8 cellular contexts compared by ENCODE assay signal in the genomic region with DNA sequence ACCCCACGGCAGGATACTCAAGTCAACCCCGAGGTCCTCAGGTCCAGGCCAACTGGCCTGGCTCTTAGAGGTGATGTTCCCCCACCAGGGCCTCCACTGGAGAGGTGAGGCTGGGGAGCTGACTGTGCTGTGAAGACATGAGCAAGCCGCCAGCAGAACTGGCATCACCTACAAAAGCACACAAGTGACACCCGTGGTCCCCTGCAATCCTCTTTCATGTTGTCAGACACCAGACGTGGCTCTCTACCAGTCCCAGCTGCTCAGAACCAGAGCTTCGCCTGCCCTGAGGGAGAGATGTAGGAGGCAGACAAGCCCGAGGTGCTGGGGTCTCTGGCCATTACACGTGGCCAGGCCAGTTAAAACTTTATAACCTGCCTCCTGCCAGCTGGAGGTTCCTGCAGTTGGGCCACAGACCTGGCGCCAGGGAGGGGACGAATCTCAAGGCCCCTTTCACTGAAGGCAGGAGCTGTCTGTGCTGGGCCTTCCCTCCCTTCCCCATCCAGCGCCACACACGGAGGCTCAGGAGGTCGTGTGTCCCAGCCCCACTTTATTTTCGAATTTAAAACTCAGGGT. TPM values are rescaled to one million over a fixed set of nuclear protein-coding genes. Genes with fewer than 3 reads are reported as not detected.
A peak's percentile ranks its signal among the peaks of the same experiment; 100 is the strongest.
DNase-seq lines count a peak whose midpoint lies in the region; ATAC-seq, FAIRE-seq and TF ChIP-seq lines count a peak whose summit lies in the region.

No MANE protein-coding gene starts in this region.

- peak; percentile 2 for ATAC-seq in GM23338
- ATAC-seq in HG02642 (IDR thresholded peaks at IDR 0.05; ENCODE audit: poor library complexity, unreplicated experiment): no peak

- peak overlapping the region; percentile 75 for H3K4me2 ChIP-seq in GM23338

- H3K36me3 ChIP-seq in GM23338 (ENCODE audit: insufficient read depth) (peaks cover 25% of the 10 kb centered on the region), Peyer's patch (peaks cover 0 to 29% (median 0%) of the 10 kb centered on the region in 3 donors), endodermal cell (ENCODE audit: control insufficient read depth, insufficient read depth, low read length) (peaks cover 47% of the 10 kb centered on the region), sigmoid colon (peaks cover 0 to 43% (median 9%) of the 10 kb centered on the region in 4 donors)

- H2AFZ ChIP-seq in GM23338: no peak overlapping the region; the same call in 1 of the 2 replicates

- TF ChIP-seq POLR2A in Peyer's patch (IDR thresholded peaks at IDR 0.05) (no peak), sigmoid colon (IDR thresholded peaks at IDR 0.05) (no peak), GM12892 (IDR thresholded peaks at IDR 0.05; ENCODE audit: low read depth, low read length) (no peak)

- H3K27me3 ChIP-seq in GM23338 (ENCODE audit: insufficient read depth): no peaks in the 10 kb centered on the region
- no peaks in the 10 kb centered on the region for H3K27me3 ChIP-seq in Peyer's patch
- H3K27me3 ChIP-seq in endodermal cell (ENCODE audit: control insufficient read depth, insufficient read depth, low read length, poor library complexity, severe bottlenecking): no peaks in the 10 kb centered on the region
- no peaks in the 10 kb centered on the region for H3K27me3 ChIP-seq in sigmoid colon

- WGBS in endodermal cell (ENCODE audit: insufficient coverage in 1 of 2, insufficient read length in 1 of 2), 2 experiments: 59 to 90% methylated on average over 6 to 14 of the region's 14 CpGs
- 46 to 62% methylated on average over 14 of the region's 14 CpGs for WGBS in sigmoid colon, 2 donors

- H3K4me3 Mint-ChIP-seq in GM23338 (peak overlapping the region; percentile 69), endodermal cell (peak overlapping the region; percentile 55)

- peak overlapping the region; percentile 55 for H3K9ac ChIP-seq in endodermal cell (ENCODE audit: extremely low read depth, low read length, poor library complexity, severe bottlenecking)

- peaks cover 24% of the 10 kb centered on the region for H3K27me3 Mint-ChIP-seq in GM23338 (ENCODE audit: insufficient read depth, low read depth, poor library complexity)
- no peaks in the 10 kb centered on the region for H3K27me3 Mint-ChIP-seq in endodermal cell (ENCODE audit: insufficient read depth)

- H4K20me1 ChIP-seq in GM23338 (replicated peaks; ENCODE audit: insufficient read depth): peaks cover 14% of the 10 kb centered on the region

- TF ChIP-seq CTCF in GM23338 (conservative IDR thresholded peaks at IDR 0.05; ENCODE audit: low read depth in 2 of 2): no peak
- no peak for TF ChIP-seq CTCF in Peyer's patch (IDR thresholded peaks at IDR 0.05)
- no peak for TF ChIP-seq CTCF in endodermal cell (conservative IDR thresholded peaks at IDR 0.05)
- TF ChIP-seq CTCF in sigmoid colon (IDR thresholded peaks at IDR 0.05): no peak
- no peak for TF ChIP-seq CTCF in D721Med (IDR thresholded peaks at IDR 0.05; ENCODE audit: insufficient read depth, missing control alignments)

- peaks cover 27% of the 10 kb centered on the region for H3K4me1 Mint-ChIP-seq in GM23338
- H3K4me1 Mint-ChIP-seq in endodermal cell: peaks cover 23% of the 10 kb centered on the region

- peaks cover 24% of the 10 kb centered on the region for H3K79me2 ChIP-seq in GM23338 (replicated peaks; ENCODE audit: insufficient read depth)

- H3K9me3 ChIP-seq in Peyer's patch (no peaks in the 10 kb centered on the region), endodermal cell (ENCODE audit: control insufficient read depth, low read length) (no peaks in the 10 kb centered on the region), sigmoid colon (no peaks in the 10 kb centered on the region)

- H3F3A ChIP-seq in GM23338 (replicated peaks; ENCODE audit: low read depth): peaks cover 42% of the 10 kb centered on the region

- no peaks in the 10 kb centered on the region for H3K9me2 ChIP-seq in GM23338 (ENCODE audit: insufficient read depth)

- H3K9me3 Mint-ChIP-seq in GM23338 (no peaks in the 10 kb centered on the region), endodermal cell (no peaks in the 10 kb centered on the region)

- H3K27ac Mint-ChIP-seq in GM23338 (peak overlapping the region; percentile 89), endodermal cell (peak overlapping the region; percentile 94)

- FAIRE-seq in D721Med (lab: Jason Lieb, UNC): no peak
- no peak for FAIRE-seq in GM12892 (lab: Jason Lieb, UNC)

- H3K4me3 ChIP-seq in GM23338: peak overlapping the region; percentile 78
- peak overlapping the region; percentile 68 to 85 (median 72) for H3K4me3 ChIP-seq in Peyer's patch
- H3K4me3 ChIP-seq in endodermal cell (ENCODE audit: low read length): peak overlapping the region; percentile 66
- peak overlapping the region in 2 of 4 donors; percentile 62 to 82 for H3K4me3 ChIP-seq in sigmoid colon

- TF ChIP-seq EP300 in sigmoid colon (IDR thresholded peaks at IDR 0.05): no peak

- H3K27ac ChIP-seq in GM23338 (ENCODE audit: low read depth): peak overlapping the region; percentile 95
- peak overlapping the region; percentile 64 to 92 (median 86) for H3K27ac ChIP-seq in Peyer's patch
- peak overlapping the region; percentile 49 for H3K27ac ChIP-seq in endodermal cell (ENCODE audit: low read depth, low read length)
- peak overlapping the region; percentile 81 to 90 (median 82) for H3K27ac ChIP-seq in sigmoid colon

- intact Hi-C loops in sigmoid colon (cut with DNase I): loop anchor here (10.0 kb wide), 1 partner anchor 409 kb away; the partner anchor contains the start of gene KAT6B

- no peak for DNase-seq in GM23338 (ENCODE audit: low spot score)
- DNase-seq in Peyer's patch: no peak
- DNase-seq in endodermal cell: no peak
- peak; percentile 73 for DNase-seq in sigmoid colon
- DNase-seq in D721Med (ENCODE audit: insufficient read length, low spot score): no peak
- DNase-seq in GM12892 (ENCODE audit: insufficient read length): no peak
- no peak for DNase-seq in iPS-NIHi7 (ENCODE audit: extremely low spot score)

- peaks cover 50% of the 10 kb centered on the region for H3K36me3 Mint-ChIP-seq in GM23338 (ENCODE audit: low read depth)
- H3K36me3 Mint-ChIP-seq in endodermal cell (ENCODE audit: low read depth): peaks cover 40% of the 10 kb centered on the region

- H3K4me1 ChIP-seq in GM23338 (ENCODE audit: insufficient read depth) (peaks cover 6% of the 10 kb centered on the region; the same call in 1 of the 2 replicates), Peyer's patch (peaks cover 0 to 41% (median 8%) of the 10 kb centered on the region in 4 donors), endodermal cell (ENCODE audit: control insufficient read depth, insufficient read depth, low read length) (peaks cover 5% of the 10 kb centered on the region), sigmoid colon (peaks cover 0 to 41% (median 31%) of the 10 kb centered on the region in 4 donors)

TF ChIP-seq in GM23338, 12 proteins besides CTCF, POLR2A, EP300 and RAD21 (continues in another document):
- TF ChIP-seq JUNB (IDR thresholded peaks at IDR 0.05; ENCODE audit: unreplicated experiment) (no peak), EZH2phosphoT487 (IDR thresholded peaks at IDR 0.05; ENCODE audit: unreplicated experiment) (no peak), ZNF331 (CRISPR knock-in tag; IDR thresholded peaks at IDR 0.05; ENCODE audit: low read depth) (no peak), POLR2AphosphoS5 (IDR thresholded peaks at IDR 0.05; ENCODE audit: low read depth) (no peak), STAT1 (IDR thresholded peaks at IDR 0.05; ENCODE audit: unreplicated experiment) (no peak), ZNF114 (CRISPR knock-in tag; IDR thresholded peaks at IDR 0.05) (no peak), EZH2 (IDR thresholded peaks at IDR 0.05; ENCODE audit: low read depth, unreplicated experiment) (no peak)

RNA-seq across cellular contexts. Expression of gene COMTD1, which starts 2.2 kb away (rescaled TPM):
- 39.6 and 40.0 TPM in 2 replicates for total RNA-seq in GM23338 (2014; rRNA removed; shearing (Covaris generic))
- polyA plus RNA-seq in GM23338 (2016; fragmentation: Nextera tagmentation; extraction: Ambion mirVana) (46.7 and 54.1 TPM in 2 replicates), sigmoid colon (100 to 1,000 TPM in 2 of 3 donors, 10 to 100 TPM in 1; 56.5 to 147 (median 105) TPM)
- total RNA-seq in Peyer's patch (100 to 1,000 TPM in 3 of 4 donors, 10 to 100 TPM in 1; 86.6 to 205 (median 147) TPM), endodermal cell (10 to 100 TPM in 1 of 2 donors, 1 to 10 TPM in 1; 9.6 to 14.4 TPM), sigmoid colon (10 to 100 TPM in 2 of 4 donors, 1 to 10 TPM in 2; 7.8 to 11.4 (median 10.3) TPM)
- 9.8 TPM for polyA plus RNA-seq in endodermal cell (2013, experiment 1 of 2)
- polyA plus RNA-seq in endodermal cell (2013, experiment 2 of 2): 9.0 TPM
- 10.5 TPM for polyA plus RNA-seq in GM12892 (2012; ENCODE audit: missing spikeins)

RNA-seq across cellular contexts. Expression of gene VDAC2, which starts 22.9 kb away (rescaled TPM):
- total RNA-seq in GM23338 (2014; rRNA removed; shearing (Covaris generic)): 242 and 282 TPM in 2 replicates
- 294 and 311 TPM in 2 replicates for polyA plus RNA-seq in GM23338 (2016; fragmentation: Nextera tagmentation; extraction: Ambion mirVana)
- total RNA-seq in Peyer's patch: 100 to 1,000 TPM; 118 to 152 (median 138) TPM
- total RNA-seq in endodermal cell: 100 to 1,000 TPM; 277 to 292 TPM
- polyA plus RNA-seq in endodermal cell (2013, experiment 1 of 2): 259 TPM
- polyA plus RNA-seq in endodermal cell (2013, experiment 2 of 2): 244 TPM
- 100 to 1,000 TPM; 205 to 253 (median 232) TPM for total RNA-seq in sigmoid colon
- 100 to 1,000 TPM; 232 to 437 (median 282) TPM for polyA plus RNA-seq in sigmoid colon
- polyA plus RNA-seq in GM12892 (2012; ENCODE audit: missing spikeins): 239 TPM
